ENCODE assay signal across 1 cellular context in genomic region chr17:45172541-45173286, GRCh38.
TF ChIP-seq lines count a peak whose summit lies in the region.

No MANE protein-coding gene starts in this region.

TF ChIP-seq in HepG2, 621 proteins besides CTCF, POLR2A, EP300 and RAD21 (continued from another document and continues in another):
- peak; percentile 63; the same call in 1 of the 2 replicates for TF ChIP-seq ZBTB46 (CRISPR knock-in tag; IDR thresholded peaks at IDR 0.05; ENCODE audit: borderline replicate concordance)
- TF ChIP-seq XRCC5 (optimal IDR thresholded peaks at IDR 0.05; ENCODE audit: low read length), result peak; percentile 56
- no peak for TF ChIP-seq ZNF547 (CRISPR knock-in tag; IDR thresholded peaks at IDR 0.05)
- no peak for TF ChIP-seq SNAI1 (CRISPR knock-in tag; IDR thresholded peaks at IDR 0.05; ENCODE audit: borderline replicate concordance)
- TF ChIP-seq UBTF (CRISPR knock-in tag; IDR thresholded peaks at IDR 0.05), result peak; percentile 86
- TF ChIP-seq MXD4 (CRISPR knock-in tag; IDR thresholded peaks at IDR 0.05), result peak; percentile 70
- TF ChIP-seq BRF2 (CRISPR knock-in tag; IDR thresholded peaks at IDR 0.05), result no peak
- peak; percentile 48; the same call in 1 of the 2 replicates for TF ChIP-seq TARDBP (CRISPR knock-in tag; IDR thresholded peaks at IDR 0.05)
- peak; percentile 71; the same call in 1 of the 2 replicates for TF ChIP-seq CBX5 (CRISPR knock-in tag; IDR thresholded peaks at IDR 0.05; ENCODE audit: borderline replicate concordance)
- TF ChIP-seq ZNF747 (CRISPR knock-in tag; IDR thresholded peaks at IDR 0.05; ENCODE audit: borderline replicate concordance), result peak; percentile 89
- peak; percentile 39; the same call in 1 of the 2 replicates for TF ChIP-seq ZNF121 (CRISPR knock-in tag; IDR thresholded peaks at IDR 0.05)
- peak; percentile 88 for TF ChIP-seq TAF1 (CRISPR knock-in tag; IDR thresholded peaks at IDR 0.05)
- peak; percentile 79; the same call in 1 of the 2 replicates for TF ChIP-seq ZBTB7A (CRISPR knock-in tag; IDR thresholded peaks at IDR 0.05)
- peak; percentile 87; the same call in 1 of the 2 replicates for TF ChIP-seq ZSCAN21 (CRISPR knock-in tag; IDR thresholded peaks at IDR 0.05; ENCODE audit: borderline replicate concordance)
- 0 out of 2 replicates have a peak, but pooled peaks have one; percentile 45 for TF ChIP-seq MTF1 (CRISPR knock-in tag; IDR thresholded peaks at IDR 0.05)
- peak; percentile 78; the same call in 1 of the 2 replicates for TF ChIP-seq FOXK1 (CRISPR knock-in tag; IDR thresholded peaks at IDR 0.05; ENCODE audit: borderline replicate concordance, low read depth)
- peak; percentile 87; the same call in 1 of the 2 replicates for TF ChIP-seq ZNF775 (CRISPR knock-in tag; IDR thresholded peaks at IDR 0.05; ENCODE audit: borderline replicate concordance)
- TF ChIP-seq BCL3 (CRISPR knock-in tag; IDR thresholded peaks at IDR 0.05), result peak; percentile 31; the same call in 1 of the 2 replicates
- TF ChIP-seq ZNF710 (CRISPR knock-in tag; IDR thresholded peaks at IDR 0.05; ENCODE audit: borderline replicate concordance), result peak; percentile 25; the same call in 1 of the 2 replicates
- TF ChIP-seq BCL6 (CRISPR knock-in tag; IDR thresholded peaks at IDR 0.05), result peak; percentile 58
- peak; percentile 24; the same call in 1 of the 2 replicates for TF ChIP-seq SRF (IDR thresholded peaks at IDR 0.05; ENCODE audit: low read depth, low read length)
- TF ChIP-seq TFDP1 (CRISPR knock-in tag; IDR thresholded peaks at IDR 0.05; ENCODE audit: borderline replicate concordance), result peak; percentile 29; the same call in 1 of the 2 replicates
- no peak for TF ChIP-seq NONO (IDR thresholded peaks at IDR 0.05)
- peak; percentile 91; the same call in 1 of the 2 replicates for TF ChIP-seq NONO (CRISPR knock-in tag; conservative IDR thresholded peaks at IDR 0.05)
- TF ChIP-seq FOXK2 (IDR thresholded peaks at IDR 0.05), result no peak
- peak; percentile 83; the same call in 1 of the 2 replicates for TF ChIP-seq ZNF138 (CRISPR knock-in tag; IDR thresholded peaks at IDR 0.05; ENCODE audit: low read depth)
- no peak for TF ChIP-seq ZNF646 (CRISPR knock-in tag; IDR thresholded peaks at IDR 0.05)
- TF ChIP-seq GATAD1 (CRISPR knock-in tag; IDR thresholded peaks at IDR 0.05), result peak; percentile 51; the same call in 1 of the 2 replicates
- TF ChIP-seq ZNF160 (CRISPR knock-in tag; IDR thresholded peaks at IDR 0.05), result 0 out of 2 replicates have a peak, but pooled peaks have one; percentile 4
- TF ChIP-seq PPARG (CRISPR knock-in tag; conservative IDR thresholded peaks at IDR 0.05), result peak; percentile 58; the same call in 1 of the 2 replicates
- TF ChIP-seq ATF3 (CRISPR knock-in tag; IDR thresholded peaks at IDR 0.05), result peak; percentile 59
- peak; percentile 94 for TF ChIP-seq KDM3A (CRISPR knock-in tag; IDR thresholded peaks at IDR 0.05; ENCODE audit: low read depth)
- TF ChIP-seq ZFP41 (CRISPR knock-in tag; IDR thresholded peaks at IDR 0.05; ENCODE audit: borderline replicate concordance), result 0 out of 2 replicates have a peak, but pooled peaks have one; percentile 71
- peak; percentile 64; the same call in 1 of the 2 replicates for TF ChIP-seq FOXP4 (CRISPR knock-in tag; IDR thresholded peaks at IDR 0.05)
